Comparison of ENCODE assay signal across 8 cellular contexts in the genomic region with DNA sequence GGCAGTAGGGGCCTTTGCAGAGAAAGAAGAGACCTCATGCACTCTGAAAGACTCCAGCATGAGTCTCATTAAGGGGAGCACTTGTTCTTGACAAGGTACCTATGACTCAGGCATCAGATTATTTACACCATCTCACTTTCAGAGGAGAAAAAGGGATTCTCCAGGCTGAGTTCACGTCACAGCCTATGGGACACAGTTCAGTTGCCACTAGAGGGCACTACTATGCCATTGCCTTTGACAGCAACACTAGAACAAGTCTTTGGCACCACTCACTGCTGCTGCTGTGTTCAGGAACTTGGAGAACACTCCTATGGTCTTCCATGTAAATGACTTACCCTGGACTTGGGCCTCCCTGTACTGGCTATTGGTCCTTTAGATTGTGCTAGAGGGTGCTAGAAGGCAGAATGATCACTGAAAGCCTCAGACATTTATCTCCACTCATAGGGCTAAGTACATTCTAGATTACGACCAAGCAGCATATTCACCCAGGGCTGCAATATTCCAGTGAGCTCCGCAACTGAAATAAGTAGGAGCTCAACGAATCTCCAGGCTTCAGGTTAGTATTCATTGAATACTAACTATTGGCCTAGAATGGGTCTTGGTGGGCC.
DNase-seq lines count a peak whose midpoint lies in the region; ATAC-seq and TF ChIP-seq lines count a peak whose summit lies in the region.

No MANE protein-coding gene starts in this region.

- no peaks in the 10 kb centered on the region for H3F3A ChIP-seq in PC-3 (ENCODE audit: low read length, unreplicated experiment)

- H3K4me2 ChIP-seq in PC-3 (ENCODE audit: low read length), result no peak overlapping the region

- peak; percentile 78 for TF ChIP-seq CTCF in PC-3 (conservative IDR thresholded peaks at IDR 0.05; ENCODE audit: low read depth, low read length)

- POLR2A ChIA-PET in PC-3 (lab: Charles Lee; ENCODE audit: unreplicated experiment), result no interaction called here

- ATAC-seq in PC-3 (peak; percentile 55; the same call in 1 of the 2 replicates), GM21825 (IDR thresholded peaks at IDR 0.05; ENCODE audit: unreplicated experiment) (no peak)

- peak in 2 of 3 donors; percentile 5 to 12 for DNase-seq in stimulated activated CD4-positive, alpha-beta T cell treated with anti-CD3 and anti-CD28 coated beads, Interleukin-12 subunit alpha, Interleukin-12 subunit beta, amount 100 ng/mL, for 48 hours (ENCODE audit: low read depth in 2 of 3, low spot score in 1 of 3)
- no peak for DNase-seq in stimulated activated CD4-positive, alpha-beta T cell treated with anti-CD3 and anti-CD28 coated beads, Interleukin-4, amount 100 ng/mL, for 1 hour
- DNase-seq in HT1080 (ENCODE audit: low read depth), result peak; percentile 87
- peak; percentile 76 for DNase-seq in PC-3
- DNase-seq in ecto neural progenitor cell (ENCODE audit: low spot score), result peak; percentile 79
- peak; percentile 72 for DNase-seq in mucosa of gallbladder (ENCODE audit: low spot score)
- DNase-seq in activated CD8-positive, alpha-beta memory T cell treated with anti-CD3 and anti-CD28 coated beads, Interleukin-2, amount 50 U/mL, for 48 hours, result no peak

- no peaks in the 10 kb centered on the region for H3K9me2 ChIP-seq in PC-3 (replicated peaks; ENCODE audit: low read length)

- H3K4me3 ChIP-seq in PC-3 (ENCODE audit: low read length), result no peak overlapping the region

- H3K27me3 ChIP-seq in PC-3 (ENCODE audit: low read length), result no peaks in the 10 kb centered on the region

- peaks cover 21% of the 10 kb centered on the region; the same call in 1 of the 2 replicates for H3K9me3 ChIP-seq in PC-3 (ENCODE audit: low read length)

- intact Hi-C loops in PC-3 (cut with micrococcal nuclease), result no loop called here

- CTCF ChIA-PET in PC-3 (lab: Charles Lee), result no interaction called here

- no peak overlapping the region for H2AFZ ChIP-seq in PC-3 (ENCODE audit: low read length)

- H3K36me3 ChIP-seq in PC-3 (ENCODE audit: low read depth, low read length), result no peaks in the 10 kb centered on the region

- H3K27ac ChIP-seq in PC-3 (ENCODE audit: low read length), result no peak overlapping the region

- no peaks in the 10 kb centered on the region for H4K20me1 ChIP-seq in PC-3 (ENCODE audit: low read length)

- H3K9ac ChIP-seq in PC-3 (ENCODE audit: low read length), result no peak overlapping the region

- H3K4me1 ChIP-seq in PC-3 (ENCODE audit: insufficient read depth, low read length), result no peaks in the 10 kb centered on the region

- no TSS peak for BruUV-seq in PC-3 (replicated peaks; lab: Mats Ljungman, UMichigan)

- H3K79me2 ChIP-seq in PC-3 (ENCODE audit: low read length), result no peaks in the 10 kb centered on the region

Comparison
In these comparisons a context has a peak if more than half of its experiments do, and no peak if none do; other contexts are left out.
1. DNase-seq: peak in stimulated activated CD4-positive, alpha-beta T cell treated with anti-CD3 and anti-CD28 coated beads, Interleukin-12 subunit alpha, Interleukin-12 subunit beta, amount 100 ng/mL, for 48 hours (2 of 3), HT1080 (single experiment), PC-3 (single experiment), ecto neural progenitor cell (single experiment) and mucosa of gallbladder (single experiment); none in stimulated activated CD4-positive, alpha-beta T cell treated with anti-CD3 and anti-CD28 coated beads, Interleukin-4, amount 100 ng/mL, for 1 hour (single experiment) and activated CD8-positive, alpha-beta memory T cell treated with anti-CD3 and anti-CD28 coated beads, Interleukin-2, amount 50 U/mL, for 48 hours (single experiment).